ENCODE assay signal across 18 cellular contexts in genomic region chr10:114682532-114682931, GRCh38. TPM values are rescaled to one million over a fixed set of nuclear protein-coding genes. Genes with fewer than 3 reads are reported as not detected.
DNase-seq lines count a peak whose midpoint lies in the region; ATAC-seq and TF ChIP-seq lines count a peak whose summit lies in the region.
"Had no signal": no experiment of that assay in that cellular context is flagged by ENCODE, and none has a peak within 500 bp of the region (broad histone marks: within the 10 kb centered on the region; RNA-seq: fewer than 3 reads in every experiment).

No MANE protein-coding gene starts in this region.

- no peaks in the 10 kb centered on the region for H3K9me2 ChIP-seq in hepatocyte (replicated peaks; ENCODE audit: insufficient read depth)

- no peaks in the 10 kb centered on the region for H4K20me1 ChIP-seq in hepatocyte (ENCODE audit: insufficient read depth, poor library complexity, severe bottlenecking)

- peak overlapping the region; percentile 25 to 95 (median 91) for H3K27ac ChIP-seq in body of pancreas
- peak overlapping the region; percentile 93 for H3K27ac ChIP-seq in hepatocyte
- peak overlapping the region in 13 of 21 experiments; percentile 3 to 84 (median 74) for H3K27ac ChIP-seq in skin epidermis

- H3K9me3 ChIP-seq in body of pancreas (no peaks in the 10 kb centered on the region), hepatocyte (ENCODE audit: low read depth) (no peaks in the 10 kb centered on the region)
- H3K9me3 ChIP-seq: thyroid gland had no signal

- 6 to 11% methylated on average over 4 of the region's 4 CpGs for WGBS in body of pancreas, 2 donors
- WGBS in hepatocyte (ENCODE audit: low lambda C conversion rate, missing lambda C conversion rate): 21% methylated on average over 4 of the region's 4 CpGs

- TF ChIP-seq CTCF in body of pancreas (IDR thresholded peaks at IDR 0.05): no peak
- no peak for TF ChIP-seq CTCF in hepatocyte (IDR thresholded peaks at IDR 0.05; ENCODE audit: poor library complexity)

- peaks cover 9% of the 10 kb centered on the region for H3K79me2 ChIP-seq in hepatocyte

- DNase-seq in MV-4-11 (lab: John Stamatoyannopoulos, UW) (peak; percentile 3), body of pancreas (no peak), hepatocyte (ENCODE audit: low spot score) (no peak), mucosa of gallbladder (ENCODE audit: low spot score) (no peak)
- DNase-seq: activated CD4-positive, alpha-beta memory T cell treated with anti-CD3 and anti-CD28 coated beads for 36 hours; aorta; effector CD8-positive, alpha-beta T cell; HCEC 1CT; NCI-H1694; NCI-H526; RPMI8226; T1000; thyroid gland had no signal

- no peaks in the 10 kb centered on the region for H3K36me3 ChIP-seq in body of pancreas (replicated peaks in 1 of 2; ENCODE audit: insufficient read depth in 1 of 2, low read depth in 2 of 2)
- no peaks in the 10 kb centered on the region for H3K36me3 ChIP-seq in hepatocyte (replicated peaks; ENCODE audit: insufficient read depth, low read depth)
- H3K36me3 ChIP-seq: thyroid gland had no signal

- peak overlapping the region; percentile 66 for H3K4me2 ChIP-seq in hepatocyte

- ATAC-seq in body of pancreas (no peak), HG03354 (IDR thresholded peaks at IDR 0.05; ENCODE audit: poor library complexity, severe bottlenecking, unreplicated experiment) (no peak), HG02981 (IDR thresholded peaks at IDR 0.05; ENCODE audit: unreplicated experiment) (no peak), GM18498 (IDR thresholded peaks at IDR 0.05; ENCODE audit: unreplicated experiment) (no peak)
- ATAC-seq: K562 had no signal

- peaks cover 64% of the 10 kb centered on the region for H3K4me1 ChIP-seq in body of pancreas
- peaks cover 47% of the 10 kb centered on the region for H3K4me1 ChIP-seq in hepatocyte (ENCODE audit: insufficient read depth)

- intact Hi-C loops in body of pancreas (cut with DNase I): no loop called here

- no peak overlapping the region for H2AFZ ChIP-seq in hepatocyte

- TF ChIP-seq POLR2A in body of pancreas (IDR thresholded peaks at IDR 0.05): no peak

- H3K4me3 ChIP-seq in body of pancreas (no peak overlapping the region), hepatocyte (no peak overlapping the region), skin epidermis (peak overlapping the region in 1 of 7 experiments; percentile 29)
- H3K4me3 ChIP-seq: K562, thyroid gland had no signal

- H3K27me3 ChIP-seq in body of pancreas (no peaks in the 10 kb centered on the region), hepatocyte (no peaks in the 10 kb centered on the region)
- H3K27me3 ChIP-seq: thyroid gland had no signal

RNA-seq across cellular contexts. Expression of gene ABLIM1, which starts 24.5 kb away (rescaled TPM):
- total RNA-seq in body of pancreas (10 to 100 TPM; 34.6 to 54.7 TPM), hepatocyte (31.6 and 37.9 TPM in 2 replicates), mucosa of gallbladder (103 TPM)
- polyA plus RNA-seq in hepatocyte: 19.8 and 20.8 TPM in 2 replicates
